Comparison of ENCODE assay signal across 14 cellular contexts in genomic region chr17:82407255-82407654, GRCh38. TPM values are rescaled to one million over a fixed set of nuclear protein-coding genes. Genes with fewer than 3 reads are reported as not detected.
A peak's percentile ranks its signal among the peaks of the same experiment; 100 is the strongest.
DNase-seq lines count a peak whose midpoint lies in the region; ATAC-seq and TF ChIP-seq lines count a peak whose summit lies in the region.
"Had no signal": no experiment of that assay in that cellular context is flagged by ENCODE, and none has a peak within 500 bp of the region (broad histone marks: within the 10 kb centered on the region; RNA-seq: fewer than 3 reads in every experiment).

No MANE protein-coding gene starts in this region.

- in situ Hi-C loops in Caki2 (cut with HindIII; ENCODE audit: low pct_unique_long_range_greater_than_20kb, low sequenced_read_pairs), result no loop called here
- in situ Hi-C loops in astrocyte of the spinal cord (cut with HindIII; ENCODE audit: low sequenced_read_pairs), result no loop called here

- ATAC-seq in HG03439 (IDR thresholded peaks at IDR 0.05; ENCODE audit: unreplicated experiment), result no peak
- no peak for ATAC-seq in HG03039 (IDR thresholded peaks at IDR 0.05; ENCODE audit: unreplicated experiment)

- no peaks in the 10 kb centered on the region for H3K9me3 Mint-ChIP-seq in osteocyte (ENCODE audit: unreplicated experiment)
- H3K9me3 Mint-ChIP-seq: activated T-helper 1 cell treated with anti-CD3 and anti-CD28 coated beads, Interleukin-12 subunit alpha, Interleukin-12 subunit beta, Interleukin-2, Interleukin-4 antibody, amounts not matched to agents 30 ng/mL and 10 ng/mL and 1 ng/mL, durations not matched to agents 14 hours and 24 hours and 36 hours; immature natural killer cell had no signal

- no peak for TF ChIP-seq POLR2A in NB4 (IDR thresholded peaks at IDR 0.05; ENCODE audit: extremely low read depth, insufficient read length)

- DNase-seq in Caki2 (ENCODE audit: low read depth) (peak; percentile 77), NB4 (ENCODE audit: low read depth) (peak; percentile 25), astrocyte of the spinal cord (ENCODE audit: low read depth, low spot score) (peak; percentile 60), osteocyte (ENCODE audit: extremely low spot score, unreplicated experiment) (no peak), foreskin melanocyte (no peak)
- no peak for DNase-seq in stimulated activated CD4-positive, alpha-beta T cell treated with anti-CD3 and anti-CD28 coated beads, Interleukin-4, amount 100 ng/mL, for 1 hour
- DNase-seq: C1 segment of cervical spinal cord; immature natural killer cell; NCI-H2171; stimulated activated CD8-positive, alpha-beta memory T cell treated with anti-CD3 and anti-CD28 coated beads, Interleukin-4, amount 100 ng/mL, for 48 hours had no signal

- peaks cover 10% of the 10 kb centered on the region for H3K36me3 Mint-ChIP-seq in osteocyte (ENCODE audit: unreplicated experiment)

- TF ChIP-seq CTCF in NB4 (IDR thresholded peaks at IDR 0.05; ENCODE audit: low read depth, low read length), result no peak
- TF ChIP-seq CTCF in astrocyte of the spinal cord (IDR thresholded peaks at IDR 0.05; ENCODE audit: low read depth, low read length), result no peak
- TF ChIP-seq CTCF in osteocyte (IDR thresholded peaks at IDR 0.05), result no peak

- peaks cover 16% of the 10 kb centered on the region for H3K4me1 Mint-ChIP-seq in osteocyte (ENCODE audit: unreplicated experiment)

- H3K27me3 Mint-ChIP-seq in osteocyte (ENCODE audit: unreplicated experiment), result no peaks in the 10 kb centered on the region

- no peak overlapping the region for H3K4me3 ChIP-seq in NB4 (ENCODE audit: low read depth, low read length)
- H3K4me3 ChIP-seq in astrocyte of the spinal cord (ENCODE audit: low read depth, low read length), result no peak overlapping the region

- peak overlapping the region; percentile 67 for H3K27ac Mint-ChIP-seq in osteocyte (ENCODE audit: unreplicated experiment)
- H3K27ac Mint-ChIP-seq: activated T-helper 1 cell treated with anti-CD3 and anti-CD28 coated beads, Interleukin-12 subunit alpha, Interleukin-12 subunit beta, Interleukin-2, Interleukin-4 antibody, amounts not matched to agents 30 ng/mL and 10 ng/mL and 1 ng/mL, durations not matched to agents 14 hours and 24 hours and 36 hours had no signal

- no peak overlapping the region for H3K4me3 Mint-ChIP-seq in osteocyte (ENCODE audit: unreplicated experiment)
- H3K4me3 Mint-ChIP-seq: activated T-helper 1 cell treated with anti-CD3 and anti-CD28 coated beads, Interleukin-12 subunit alpha, Interleukin-12 subunit beta, Interleukin-2, Interleukin-4 antibody, amounts not matched to agents 30 ng/mL and 10 ng/mL and 1 ng/mL, durations not matched to agents 14 hours and 24 hours and 36 hours; immature natural killer cell had no signal

RNA-seq across cellular contexts. Expression of gene HEXD, which starts 10.9 kb away (rescaled TPM):
- total RNA-seq in Caki2 (2014; rRNA removed; shearing (Covaris generic); ENCODE audit: low replicate concordance), result 11.6 and 22.3 TPM in 2 replicates
- total RNA-seq in osteocyte, result 21.9 and 26.5 TPM in 2 replicates

RNA-seq across cellular contexts. Expression of gene OGFOD3, which starts 11.1 kb away (rescaled TPM):
- 35.9 and 68.3 TPM in 2 replicates for total RNA-seq in Caki2 (2014; rRNA removed; shearing (Covaris generic); ENCODE audit: low replicate concordance)
- total RNA-seq in osteocyte, result 30.7 and 32.8 TPM in 2 replicates

RNA-seq across cellular contexts. Expression of gene UTS2R, which starts 35.7 kb away (rescaled TPM):
- total RNA-seq in Caki2 (2014; rRNA removed; shearing (Covaris generic); ENCODE audit: low replicate concordance), result not detected in 2 replicates
- total RNA-seq in osteocyte, result not detected in 2 replicates
- total RNA-seq: activated T-helper 1 cell treated with anti-CD3 and anti-CD28 coated beads, Interleukin-12 subunit alpha, Interleukin-12 subunit beta, Interleukin-2, Interleukin-4 antibody, amounts not matched to agents 30 ng/mL and 10 ng/mL and 1 ng/mL, durations not matched to agents 14 hours and 24 hours and 36 hours; mucosa of gallbladder had no signal

RNA-seq across cellular contexts. Expression of gene CYBC1, which starts 43.3 kb away (rescaled TPM):
- total RNA-seq in Caki2 (2014; rRNA removed; shearing (Covaris generic); ENCODE audit: low replicate concordance), result 107 and 131 TPM in 2 replicates
- total RNA-seq in osteocyte, result 69.8 and 78.7 TPM in 2 replicates

RNA-seq across cellular contexts. Expression of gene TEX19, which starts 48.2 kb away (rescaled TPM):
- 0.37 and 1.9 TPM in 2 replicates for total RNA-seq in Caki2 (2014; rRNA removed; shearing (Covaris generic); ENCODE audit: low replicate concordance)
- total RNA-seq in osteocyte, result not detected in 2 replicates
- total RNA-seq: mucosa of gallbladder had no signal

Comparison
In these comparisons a context has a peak if more than half of its experiments do, and no peak if none do; other contexts are left out.
1. DNase-seq: peak in Caki2 (single experiment), NB4 (single experiment) and astrocyte of the spinal cord (single experiment); none in osteocyte (single experiment), stimulated activated CD4-positive, alpha-beta T cell treated with anti-CD3 and anti-CD28 coated beads, Interleukin-4, amount 100 ng/mL, for 1 hour (single experiment) and foreskin melanocyte (single experiment).